14 cellular contexts compared by ENCODE assay signal in genomic region chr2:226426292-226426736, GRCh38.
DNase-seq lines count a peak whose midpoint lies in the region; FAIRE-seq and TF ChIP-seq lines count a peak whose summit lies in the region.
"Had no signal": no experiment of that assay in that cellular context is flagged by ENCODE, and none has a peak within 500 bp of the region (broad histone marks: within the 10 kb centered on the region; RNA-seq: fewer than 3 reads in every experiment).

No MANE protein-coding gene starts in this region.

- H3K27ac ChIP-seq in keratinocyte (ENCODE audit: control insufficient read depth, insufficient read depth, low read length) (peak overlapping the region; percentile 76), esophagus squamous epithelium (no peak overlapping the region)
- H3K27ac ChIP-seq: cardiac muscle cell, esophagus muscularis mucosa, neural progenitor cell, VCaP had no signal

- H4K20me1 ChIP-seq in keratinocyte (ENCODE audit: control insufficient read depth, extremely low read depth, insufficient read depth, low read length): no peaks in the 10 kb centered on the region

- no peaks in the 10 kb centered on the region for H3K9me1 ChIP-seq in keratinocyte (ENCODE audit: control insufficient read depth, extremely low read depth, insufficient read depth, low read length)

- H3K9ac ChIP-seq in keratinocyte (ENCODE audit: control insufficient read depth, extremely low read depth, insufficient read depth, low read length): no peak overlapping the region
- H3K9ac ChIP-seq: neural progenitor cell had no signal

- H3K27me3 ChIP-seq in keratinocyte (ENCODE audit: control insufficient read depth, extremely low read depth, insufficient read depth, low read length) (no peaks in the 10 kb centered on the region), esophagus squamous epithelium (no peaks in the 10 kb centered on the region)
- H3K27me3 ChIP-seq: cardiac muscle cell, esophagus muscularis mucosa, neural progenitor cell had no signal

- intact Hi-C loops in esophagus squamous epithelium (cut with DNase I): no loop called here

- H3K9me3 ChIP-seq in keratinocyte (ENCODE audit: control insufficient read depth, low read depth, low read length): no peaks in the 10 kb centered on the region
- H3K9me3 ChIP-seq in esophagus squamous epithelium: no peaks in the 10 kb centered on the region
- H3K9me3 ChIP-seq: esophagus muscularis mucosa had no signal

- no peaks in the 10 kb centered on the region for H3K79me2 ChIP-seq in keratinocyte (ENCODE audit: control insufficient read depth, insufficient read depth, low read length)

- H3K4me3 ChIP-seq in keratinocyte (ENCODE audit: control insufficient read depth in 2 of 3, extremely low read depth in 1 of 3, insufficient read depth in 2 of 3, low read depth in 1 of 3, low read length in 3 of 3) (no peak overlapping the region), esophagus squamous epithelium (no peak overlapping the region)
- H3K4me3 ChIP-seq: cardiac muscle cell, esophagus muscularis mucosa, neural progenitor cell had no signal

- H3K4me1 ChIP-seq in keratinocyte (ENCODE audit: control insufficient read depth, extremely low read depth, insufficient read depth, low read length): peaks cover 49% of the 10 kb centered on the region
- peaks cover 0 to 12% (median 6%) of the 10 kb centered on the region in 3 donors for H3K4me1 ChIP-seq in esophagus squamous epithelium

- peak; percentile 11 for DNase-seq in CD1c-positive myeloid dendritic cell (ENCODE audit: extremely low spot score)
- peak; percentile 19 for DNase-seq in LoVo (ENCODE audit: low spot score)
- DNase-seq in amniotic stem cell (lab: John Stamatoyannopoulos, UW): peak; percentile 80
- DNase-seq in keratinocyte (ENCODE audit: low read depth, low spot score): peak; percentile 78
- DNase-seq in activated naive CD4-positive, alpha-beta T cell treated with Interleukin-2 at 50 U/mL for 16 hours: no peak
- no peak for DNase-seq in C1 segment of cervical spinal cord (lab: John Stamatoyannopoulos, UW)
- no peak for DNase-seq in NOMO-1 (lab: John Stamatoyannopoulos, UW; ENCODE audit: unreplicated experiment in 2 of 2)
- DNase-seq in esophagus squamous epithelium (lab: John Stamatoyannopoulos, UW): no peak
- DNase-seq: activated T-cell treated with anti-CD3 and anti-CD28 coated beads, Interleukin-2, amount 50 U/mL, for 1 hour; kidney glomerular epithelial cell had no signal

- 25 to 40% methylated on average over 5 of the region's 5 CpGs for WGBS in esophagus squamous epithelium, 2 donors

- H3K36me3 ChIP-seq in keratinocyte (ENCODE audit: control insufficient read depth in 2 of 2, extremely low read depth in 1 of 2, insufficient read depth in 2 of 2, low read length in 2 of 2): no peaks in the 10 kb centered on the region
- H3K36me3 ChIP-seq in esophagus squamous epithelium: no peaks in the 10 kb centered on the region
- H3K36me3 ChIP-seq: cardiac muscle cell, esophagus muscularis mucosa, neural progenitor cell had no signal

- dilution Hi-C loops in keratinocyte (cut with MboI; ENCODE audit: extremely low pct_ligation_motif_present, low sequenced_read_pairs): no loop called here

- H3K4me2 ChIP-seq in keratinocyte (ENCODE audit: control insufficient read depth, extremely low read depth, insufficient read depth, low read depth, low read length): peak overlapping the region; percentile 11
- H3K4me2 ChIP-seq: neural progenitor cell had no signal

- TF ChIP-seq POLR2A in esophagus squamous epithelium (IDR thresholded peaks at IDR 0.05): no peak

- TF ChIP-seq CTCF in keratinocyte (optimal IDR thresholded peaks at IDR 0.05 in 1 of 3, IDR thresholded peaks at IDR 0.05 in 1 of 3, conservative IDR thresholded peaks at IDR 0.05 in 1 of 3; ENCODE audit: extremely low read depth in 1 of 3, insufficient read depth in 2 of 3, low read length in 3 of 3) (no peak), esophagus squamous epithelium (IDR thresholded peaks at IDR 0.05) (no peak)

- H2AFZ ChIP-seq in keratinocyte (ENCODE audit: control insufficient read depth, low read length): no peak overlapping the region
- H2AFZ ChIP-seq: neural progenitor cell had no signal

- FAIRE-seq in keratinocyte (lab: Jason Lieb, UNC): peak; percentile 98

Comparison
In these comparisons a context has a peak if more than half of its experiments do, and no peak if none do; other contexts are left out.
1. DNase-seq: peak in CD1c-positive myeloid dendritic cell (single experiment), LoVo (single experiment), amniotic stem cell (single experiment) and keratinocyte (single experiment); none in activated naive CD4-positive, alpha-beta T cell treated with Interleukin-2 at 50 U/mL for 16 hours (single experiment), C1 segment of cervical spinal cord (0 of 14), NOMO-1 (0 of 2) and esophagus squamous epithelium (single experiment).